Comparison of ENCODE assay signal across 1 cellular context in genomic region chr6:154733610-154734379, GRCh38.
TF ChIP-seq lines count a peak whose summit lies in the region.

No MANE protein-coding gene starts in this region.

TF ChIP-seq in HepG2, 621 proteins besides CTCF, POLR2A, EP300 and RAD21 (continued from another document and continues in another):
- TF ChIP-seq, protein P1, sequence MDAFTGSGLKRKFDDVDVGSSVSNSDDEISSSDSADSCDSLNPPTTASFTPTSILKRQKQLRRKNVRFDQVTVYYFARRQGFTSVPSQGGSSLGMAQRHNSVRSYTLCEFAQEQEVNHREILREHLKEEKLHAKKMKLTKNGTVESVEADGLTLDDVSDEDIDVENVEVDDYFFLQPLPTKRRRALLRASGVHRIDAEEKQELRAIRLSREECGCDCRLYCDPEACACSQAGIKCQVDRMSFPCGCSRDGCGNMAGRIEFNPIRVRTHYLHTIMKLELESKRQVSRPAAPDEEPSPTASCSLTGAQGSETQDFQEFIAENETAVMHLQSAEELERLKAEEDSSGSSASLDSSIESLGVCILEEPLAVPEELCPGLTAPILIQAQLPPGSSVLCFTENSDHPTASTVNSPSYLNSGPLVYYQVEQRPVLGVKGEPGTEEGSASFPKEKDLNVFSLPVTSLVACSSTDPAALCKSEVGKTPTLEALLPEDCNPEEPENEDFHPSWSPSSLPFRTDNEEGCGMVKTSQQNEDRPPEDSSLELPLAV (CRISPR knock-in tag; conservative IDR thresholded peaks at IDR 0.05; ENCODE audit: low read depth), result no peak
- TF ChIP-seq CCAR2 (optimal IDR thresholded peaks at IDR 0.05; ENCODE audit: low read depth, low read length), result no peak
- TF ChIP-seq, protein P2, sequence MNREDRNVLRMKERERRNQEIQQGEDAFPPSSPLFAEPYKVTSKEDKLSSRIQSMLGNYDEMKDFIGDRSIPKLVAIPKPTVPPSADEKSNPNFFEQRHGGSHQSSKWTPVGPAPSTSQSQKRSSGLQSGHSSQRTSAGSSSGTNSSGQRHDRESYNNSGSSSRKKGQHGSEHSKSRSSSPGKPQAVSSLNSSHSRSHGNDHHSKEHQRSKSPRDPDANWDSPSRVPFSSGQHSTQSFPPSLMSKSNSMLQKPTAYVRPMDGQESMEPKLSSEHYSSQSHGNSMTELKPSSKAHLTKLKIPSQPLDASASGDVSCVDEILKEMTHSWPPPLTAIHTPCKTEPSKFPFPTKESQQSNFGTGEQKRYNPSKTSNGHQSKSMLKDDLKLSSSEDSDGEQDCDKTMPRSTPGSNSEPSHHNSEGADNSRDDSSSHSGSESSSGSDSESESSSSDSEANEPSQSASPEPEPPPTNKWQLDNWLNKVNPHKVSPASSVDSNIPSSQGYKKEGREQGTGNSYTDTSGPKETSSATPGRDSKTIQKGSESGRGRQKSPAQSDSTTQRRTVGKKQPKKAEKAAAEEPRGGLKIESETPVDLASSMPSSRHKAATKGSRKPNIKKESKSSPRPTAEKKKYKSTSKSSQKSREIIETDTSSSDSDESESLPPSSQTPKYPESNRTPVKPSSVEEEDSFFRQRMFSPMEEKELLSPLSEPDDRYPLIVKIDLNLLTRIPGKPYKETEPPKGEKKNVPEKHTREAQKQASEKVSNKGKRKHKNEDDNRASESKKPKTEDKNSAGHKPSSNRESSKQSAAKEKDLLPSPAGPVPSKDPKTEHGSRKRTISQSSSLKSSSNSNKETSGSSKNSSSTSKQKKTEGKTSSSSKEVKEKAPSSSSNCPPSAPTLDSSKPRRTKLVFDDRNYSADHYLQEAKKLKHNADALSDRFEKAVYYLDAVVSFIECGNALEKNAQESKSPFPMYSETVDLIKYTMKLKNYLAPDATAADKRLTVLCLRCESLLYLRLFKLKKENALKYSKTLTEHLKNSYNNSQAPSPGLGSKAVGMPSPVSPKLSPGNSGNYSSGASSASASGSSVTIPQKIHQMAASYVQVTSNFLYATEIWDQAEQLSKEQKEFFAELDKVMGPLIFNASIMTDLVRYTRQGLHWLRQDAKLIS (CRISPR knock-in tag; IDR thresholded peaks at IDR 0.05), result no peak
- TF ChIP-seq, protein P3, sequence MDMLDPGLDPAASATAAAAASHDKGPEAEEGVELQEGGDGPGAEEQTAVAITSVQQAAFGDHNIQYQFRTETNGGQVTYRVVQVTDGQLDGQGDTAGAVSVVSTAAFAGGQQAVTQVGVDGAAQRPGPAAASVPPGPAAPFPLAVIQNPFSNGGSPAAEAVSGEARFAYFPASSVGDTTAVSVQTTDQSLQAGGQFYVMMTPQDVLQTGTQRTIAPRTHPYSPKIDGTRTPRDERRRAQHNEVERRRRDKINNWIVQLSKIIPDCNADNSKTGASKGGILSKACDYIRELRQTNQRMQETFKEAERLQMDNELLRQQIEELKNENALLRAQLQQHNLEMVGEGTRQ (IDR thresholded peaks at IDR 0.05; ENCODE audit: low read depth, low read length), result no peak
- TF ChIP-seq, protein P3 (CRISPR knock-in tag; IDR thresholded peaks at IDR 0.05; ENCODE audit: borderline replicate concordance), result no peak
- no peak for TF ChIP-seq ISX (CRISPR knock-in tag; conservative IDR thresholded peaks at IDR 0.05)
- no peak for TF ChIP-seq ZNF597 (CRISPR knock-in tag; IDR thresholded peaks at IDR 0.05)
- TF ChIP-seq, protein P4, sequence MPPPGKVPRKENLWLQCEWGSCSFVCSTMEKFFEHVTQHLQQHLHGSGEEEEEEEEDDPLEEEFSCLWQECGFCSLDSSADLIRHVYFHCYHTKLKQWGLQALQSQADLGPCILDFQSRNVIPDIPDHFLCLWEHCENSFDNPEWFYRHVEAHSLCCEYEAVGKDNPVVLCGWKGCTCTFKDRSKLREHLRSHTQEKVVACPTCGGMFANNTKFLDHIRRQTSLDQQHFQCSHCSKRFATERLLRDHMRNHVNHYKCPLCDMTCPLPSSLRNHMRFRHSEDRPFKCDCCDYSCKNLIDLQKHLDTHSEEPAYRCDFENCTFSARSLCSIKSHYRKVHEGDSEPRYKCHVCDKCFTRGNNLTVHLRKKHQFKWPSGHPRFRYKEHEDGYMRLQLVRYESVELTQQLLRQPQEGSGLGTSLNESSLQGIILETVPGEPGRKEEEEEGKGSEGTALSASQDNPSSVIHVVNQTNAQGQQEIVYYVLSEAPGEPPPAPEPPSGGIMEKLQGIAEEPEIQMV (CRISPR knock-in tag; IDR thresholded peaks at IDR 0.05; ENCODE audit: low read depth), result 0 out of 2 replicates have a peak, but pooled peaks have one; percentile 43
- TF ChIP-seq ZSCAN25 (CRISPR knock-in tag; IDR thresholded peaks at IDR 0.05), result peak; percentile 8; the same call in 1 of the 2 replicates
- TF ChIP-seq SSRP1 (CRISPR knock-in tag; IDR thresholded peaks at IDR 0.05), result 0 out of 2 replicates have a peak, but pooled peaks have one; percentile 4
- TF ChIP-seq, protein P5, sequence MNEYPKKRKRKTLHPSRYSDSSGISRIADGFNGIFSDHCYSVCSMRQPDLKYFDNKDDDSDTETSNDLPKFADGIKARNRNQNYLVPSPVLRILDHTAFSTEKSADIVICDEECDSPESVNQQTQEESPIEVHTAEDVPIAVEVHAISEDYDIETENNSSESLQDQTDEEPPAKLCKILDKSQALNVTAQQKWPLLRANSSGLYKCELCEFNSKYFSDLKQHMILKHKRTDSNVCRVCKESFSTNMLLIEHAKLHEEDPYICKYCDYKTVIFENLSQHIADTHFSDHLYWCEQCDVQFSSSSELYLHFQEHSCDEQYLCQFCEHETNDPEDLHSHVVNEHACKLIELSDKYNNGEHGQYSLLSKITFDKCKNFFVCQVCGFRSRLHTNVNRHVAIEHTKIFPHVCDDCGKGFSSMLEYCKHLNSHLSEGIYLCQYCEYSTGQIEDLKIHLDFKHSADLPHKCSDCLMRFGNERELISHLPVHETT (CRISPR knock-in tag; conservative IDR thresholded peaks at IDR 0.05), result no peak
- peak; percentile 89 for TF ChIP-seq KAT7 (CRISPR knock-in tag; IDR thresholded peaks at IDR 0.05; ENCODE audit: borderline replicate concordance)
- TF ChIP-seq, protein P6, sequence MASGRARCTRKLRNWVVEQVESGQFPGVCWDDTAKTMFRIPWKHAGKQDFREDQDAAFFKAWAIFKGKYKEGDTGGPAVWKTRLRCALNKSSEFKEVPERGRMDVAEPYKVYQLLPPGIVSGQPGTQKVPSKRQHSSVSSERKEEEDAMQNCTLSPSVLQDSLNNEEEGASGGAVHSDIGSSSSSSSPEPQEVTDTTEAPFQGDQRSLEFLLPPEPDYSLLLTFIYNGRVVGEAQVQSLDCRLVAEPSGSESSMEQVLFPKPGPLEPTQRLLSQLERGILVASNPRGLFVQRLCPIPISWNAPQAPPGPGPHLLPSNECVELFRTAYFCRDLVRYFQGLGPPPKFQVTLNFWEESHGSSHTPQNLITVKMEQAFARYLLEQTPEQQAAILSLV (CRISPR knock-in tag; IDR thresholded peaks at IDR 0.05; ENCODE audit: borderline replicate concordance), result peak; percentile 35; the same call in 1 of the 2 replicates
- TF ChIP-seq BHLHE40 (IDR thresholded peaks at IDR 0.05; ENCODE audit: low read length), result peak; percentile 3; the same call in 1 of the 2 replicates
- TF ChIP-seq TFDP2 (CRISPR knock-in tag; IDR thresholded peaks at IDR 0.05), result no peak
- TF ChIP-seq FOSL2 (CRISPR knock-in tag; IDR thresholded peaks at IDR 0.05), result 0 out of 2 replicates have a peak, but pooled peaks have one; percentile 23
- no peak for TF ChIP-seq ZNF660 (CRISPR knock-in tag; IDR thresholded peaks at IDR 0.05; ENCODE audit: borderline replicate concordance, low read depth)
- TF ChIP-seq ZNF383 (CRISPR knock-in tag; IDR thresholded peaks at IDR 0.05; ENCODE audit: borderline replicate concordance), result 0 out of 2 replicates have a peak, but pooled peaks have one; percentile 83
- no peak for TF ChIP-seq SCMH1 (CRISPR knock-in tag; IDR thresholded peaks at IDR 0.05; ENCODE audit: borderline replicate concordance)
- TF ChIP-seq ELK4 (CRISPR knock-in tag; IDR thresholded peaks at IDR 0.05; ENCODE audit: borderline replicate concordance), result no peak; the same call in 1 of the 2 replicates
- no peak for TF ChIP-seq NBN (conservative IDR thresholded peaks at IDR 0.05)
- no peak for TF ChIP-seq ZNF124 (CRISPR knock-in tag; IDR thresholded peaks at IDR 0.05)
- TF ChIP-seq KAT8 (CRISPR knock-in tag; IDR thresholded peaks at IDR 0.05), result peak; percentile 75
- no peak for TF ChIP-seq TOE1 (CRISPR knock-in tag; IDR thresholded peaks at IDR 0.05)
- peak; percentile 48; the same call in 1 of the 2 replicates for TF ChIP-seq FOXK1 (CRISPR knock-in tag; IDR thresholded peaks at IDR 0.05; ENCODE audit: borderline replicate concordance, low read depth)
- TF ChIP-seq IRF2 (CRISPR knock-in tag; IDR thresholded peaks at IDR 0.05), result no peak; the same call in 1 of the 2 replicates
- no peak for TF ChIP-seq ELF4 (CRISPR knock-in tag; IDR thresholded peaks at IDR 0.05; ENCODE audit: borderline replicate concordance)
- no peak; the same call in 1 of the 2 replicates for TF ChIP-seq SNAPC2 (CRISPR knock-in tag; IDR thresholded peaks at IDR 0.05)
- peak; percentile 28 to 97; a peak in 3 of 4 replicates for TF ChIP-seq HMGXB4 (CRISPR knock-in tag; IDR thresholded peaks at IDR 0.05; ENCODE audit: borderline replicate concordance in 1 of 2, low read depth in 1 of 2)
- peak; percentile 86; the same call in 1 of the 2 replicates for TF ChIP-seq POLR2AphosphoS2 (IDR thresholded peaks at IDR 0.05; ENCODE audit: low read depth, low read length)
- no peak for TF ChIP-seq AKAP8 (CRISPR knock-in tag; IDR thresholded peaks at IDR 0.05)
- no peak for TF ChIP-seq ZNF3 (CRISPR knock-in tag; IDR thresholded peaks at IDR 0.05)
- TF ChIP-seq GABPB1 (CRISPR knock-in tag; IDR thresholded peaks at IDR 0.05), result peak; percentile 92
- no peak for TF ChIP-seq BCLAF1 (IDR thresholded peaks at IDR 0.05)
- TF ChIP-seq ZNF136 (CRISPR knock-in tag; IDR thresholded peaks at IDR 0.05; ENCODE audit: low read depth), result no peak
- no peak for TF ChIP-seq RELA (CRISPR knock-in tag; IDR thresholded peaks at IDR 0.05)
- TF ChIP-seq ATAD3A (CRISPR knock-in tag; IDR thresholded peaks at IDR 0.05), result 0 out of 2 replicates have a peak, but pooled peaks have one; percentile 65
- TF ChIP-seq TRIM24 (CRISPR knock-in tag; IDR thresholded peaks at IDR 0.05), result no peak
- TF ChIP-seq ZNF510 (CRISPR knock-in tag; IDR thresholded peaks at IDR 0.05; ENCODE audit: low read depth), result no peak; the same call in 1 of the 2 replicates
- TF ChIP-seq SPEN (CRISPR knock-in tag; IDR thresholded peaks at IDR 0.05; ENCODE audit: low read depth), result no peak; the same call in 1 of the 2 replicates
- no peak for TF ChIP-seq NFE2L2 (IDR thresholded peaks at IDR 0.05; ENCODE audit: low read length)
